Comparison of ENCODE assay signal across 1 cellular context in genomic region chr12:50573271-50573670, GRCh38.
TF ChIP-seq lines count a peak whose summit lies in the region.

No MANE protein-coding gene starts in this region.

TF ChIP-seq in GM23338, 12 proteins besides CTCF, POLR2A, EP300 and RAD21 (continued from another document):
- TF ChIP-seq ZNF462 (CRISPR knock-in tag; IDR thresholded peaks at IDR 0.05): no peak
- no peak for TF ChIP-seq CREB1 (CRISPR knock-in tag; IDR thresholded peaks at IDR 0.05; ENCODE audit: low read depth)
- no peak for TF ChIP-seq EZH2phosphoT487 (IDR thresholded peaks at IDR 0.05; ENCODE audit: unreplicated experiment)
- TF ChIP-seq ZNF331 (CRISPR knock-in tag; IDR thresholded peaks at IDR 0.05; ENCODE audit: low read depth): no peak
